ENCODE assay signal across 9 cellular contexts in the genomic region with DNA sequence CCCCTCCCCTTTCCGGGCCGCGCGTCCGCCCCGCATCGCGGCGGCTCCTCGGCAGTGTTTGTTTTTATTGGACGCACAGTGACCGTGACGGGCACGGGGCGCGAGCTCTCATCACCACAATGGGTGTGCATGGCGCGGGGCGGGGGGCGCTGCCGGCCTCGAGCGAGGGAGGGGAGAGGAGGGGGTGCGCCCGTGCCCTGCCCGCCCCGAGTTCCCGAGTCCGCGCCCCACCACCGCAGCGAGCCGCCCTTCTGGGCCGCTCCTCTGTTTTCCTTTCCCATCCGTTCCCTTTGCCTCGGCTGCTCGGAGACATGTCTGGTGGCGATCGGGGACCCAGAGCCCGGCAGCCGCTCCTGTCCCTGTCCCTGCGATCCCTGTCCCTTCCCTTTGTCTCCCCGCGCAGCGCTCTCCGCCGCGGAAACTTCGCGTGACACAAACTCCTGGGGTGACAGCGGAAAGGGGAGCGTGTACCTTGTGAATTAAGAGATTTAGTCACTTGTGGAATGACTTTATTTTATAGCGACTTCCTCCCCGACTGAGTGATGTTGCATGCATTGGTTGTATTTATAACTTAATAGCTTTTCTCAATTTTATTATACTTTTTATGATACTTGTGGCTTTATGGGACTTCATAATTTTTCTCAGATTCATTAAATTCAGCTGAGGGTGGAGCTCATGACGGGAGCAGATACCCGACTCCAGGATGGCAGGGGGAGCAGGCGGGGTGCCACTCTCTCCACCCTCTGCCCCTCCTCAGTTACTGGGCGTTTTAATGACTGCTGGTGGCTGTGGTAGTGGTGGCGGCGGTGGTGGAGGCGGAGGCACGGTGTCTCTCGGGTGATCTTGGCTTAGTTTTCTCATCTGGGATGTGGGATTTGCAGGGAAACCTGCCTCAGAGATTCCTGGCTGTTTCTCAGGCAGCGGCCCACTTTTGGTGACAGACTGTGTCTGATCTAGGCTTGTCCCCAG. TPM values are rescaled to one million over a fixed set of nuclear protein-coding genes. Genes with fewer than 3 reads are reported as not detected.
DNase-seq lines count a peak whose midpoint lies in the region; ATAC-seq and TF ChIP-seq lines count a peak whose summit lies in the region.
"Had no signal": no experiment of that assay in that cellular context is flagged by ENCODE, and none has a peak within 500 bp of the region (broad histone marks: within the 10 kb centered on the region; RNA-seq: fewer than 3 reads in every experiment).

No MANE protein-coding gene starts in this region.

- no peak overlapping the region for H3K27ac Mint-ChIP-seq in WTC11

- no peaks in the 10 kb centered on the region for H3K36me3 Mint-ChIP-seq in WTC11

- H3K27me3 Mint-ChIP-seq in WTC11 (ENCODE audit: low read depth) = peaks cover 63% of the 10 kb centered on the region

- no peaks in the 10 kb centered on the region for H3K9me3 Mint-ChIP-seq in WTC11

- H3K4me3 ChIP-seq in fibroblast of villous mesenchyme (ENCODE audit: low read depth, low read length) = peak overlapping the region; percentile 15

- POLR2A ChIA-PET in WTC11 (lab: Charles Lee) = interaction anchor here (1.1 kb wide), 1 partner anchor 9 kb away, joined by 3 read pairs; no protein-coding TSS in a partner anchor

- TF ChIP-seq CTCF in WTC11 (IDR thresholded peaks at IDR 0.05) (no peak), fibroblast of villous mesenchyme (IDR thresholded peaks at IDR 0.05; ENCODE audit: insufficient read depth, low read depth, low read length) (no peak)

- ATAC-seq in WTC11 = peak; percentile 55
- no peak for ATAC-seq in GM21737 (IDR thresholded peaks at IDR 0.05; ENCODE audit: unreplicated experiment)

- CTCF ChIA-PET in WTC11 (lab: Charles Lee) = interaction anchor here (0.9 to 1.6 kb wide), 9 partner anchors 13 to 406 kb away, joined by 3 to 11 read pairs (median 4); no protein-coding TSS in a partner anchor

- DNase-seq in GM03348 (ENCODE audit: low spot score) (peak; percentile 39), WTC11 (ENCODE audit: low spot score) (peak; percentile 46), fibroblast of villous mesenchyme (ENCODE audit: low read depth) (no peak), retina (peak; percentile 78), GM19238 (ENCODE audit: insufficient read length, low spot score) (no peak), KG1 (lab: John Stamatoyannopoulos, UW) (no peak), SHP77 (lab: John Stamatoyannopoulos, UW) (no peak)
- DNase-seq: HCEC 1CT had no signal

- peaks cover 23% of the 10 kb centered on the region for H3K4me1 Mint-ChIP-seq in WTC11

- peak overlapping the region; percentile 76 for H3K4me3 Mint-ChIP-seq in WTC11

TF ChIP-seq in WTC11, 78 proteins besides CTCF, POLR2A, EP300 and RAD21:
- TF ChIP-seq ZNF317 (CRISPR knock-in tag; IDR thresholded peaks at IDR 0.05; ENCODE audit: borderline replicate concordance, low read depth) = peak; percentile 85
- TF ChIP-seq, protein P1, sequence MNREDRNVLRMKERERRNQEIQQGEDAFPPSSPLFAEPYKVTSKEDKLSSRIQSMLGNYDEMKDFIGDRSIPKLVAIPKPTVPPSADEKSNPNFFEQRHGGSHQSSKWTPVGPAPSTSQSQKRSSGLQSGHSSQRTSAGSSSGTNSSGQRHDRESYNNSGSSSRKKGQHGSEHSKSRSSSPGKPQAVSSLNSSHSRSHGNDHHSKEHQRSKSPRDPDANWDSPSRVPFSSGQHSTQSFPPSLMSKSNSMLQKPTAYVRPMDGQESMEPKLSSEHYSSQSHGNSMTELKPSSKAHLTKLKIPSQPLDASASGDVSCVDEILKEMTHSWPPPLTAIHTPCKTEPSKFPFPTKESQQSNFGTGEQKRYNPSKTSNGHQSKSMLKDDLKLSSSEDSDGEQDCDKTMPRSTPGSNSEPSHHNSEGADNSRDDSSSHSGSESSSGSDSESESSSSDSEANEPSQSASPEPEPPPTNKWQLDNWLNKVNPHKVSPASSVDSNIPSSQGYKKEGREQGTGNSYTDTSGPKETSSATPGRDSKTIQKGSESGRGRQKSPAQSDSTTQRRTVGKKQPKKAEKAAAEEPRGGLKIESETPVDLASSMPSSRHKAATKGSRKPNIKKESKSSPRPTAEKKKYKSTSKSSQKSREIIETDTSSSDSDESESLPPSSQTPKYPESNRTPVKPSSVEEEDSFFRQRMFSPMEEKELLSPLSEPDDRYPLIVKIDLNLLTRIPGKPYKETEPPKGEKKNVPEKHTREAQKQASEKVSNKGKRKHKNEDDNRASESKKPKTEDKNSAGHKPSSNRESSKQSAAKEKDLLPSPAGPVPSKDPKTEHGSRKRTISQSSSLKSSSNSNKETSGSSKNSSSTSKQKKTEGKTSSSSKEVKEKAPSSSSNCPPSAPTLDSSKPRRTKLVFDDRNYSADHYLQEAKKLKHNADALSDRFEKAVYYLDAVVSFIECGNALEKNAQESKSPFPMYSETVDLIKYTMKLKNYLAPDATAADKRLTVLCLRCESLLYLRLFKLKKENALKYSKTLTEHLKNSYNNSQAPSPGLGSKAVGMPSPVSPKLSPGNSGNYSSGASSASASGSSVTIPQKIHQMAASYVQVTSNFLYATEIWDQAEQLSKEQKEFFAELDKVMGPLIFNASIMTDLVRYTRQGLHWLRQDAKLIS (CRISPR knock-in tag; IDR thresholded peaks at IDR 0.05; ENCODE audit: borderline replicate concordance) = no peak

RNA-seq across cellular contexts. Expression of a gene that starts 40.8 kb away (rescaled TPM):
- total RNA-seq in WTC11 (2021) = 12.1 to 16.5 TPM (median 14.2 TPM) in 3 replicates
- total RNA-seq in fibroblast of villous mesenchyme = 3.9 and 4.7 TPM in 2 replicates

RNA-seq across cellular contexts. Expression of a gene that starts 50.5 kb away (rescaled TPM):
- total RNA-seq in WTC11 (2021) (34.8 to 38.0 TPM (median 35.9 TPM) in 3 replicates), fibroblast of villous mesenchyme (5.5 and 5.6 TPM in 2 replicates)

Comparison
In these comparisons a context has a peak if more than half of its experiments do, and no peak if none do; other contexts are left out.
1. DNase-seq: peak in GM03348 (single experiment), WTC11 (single experiment) and retina (single experiment); none in fibroblast of villous mesenchyme (single experiment), GM19238 (single experiment), KG1 (single experiment) and SHP77 (0 of 2).